Comparison of ENCODE assay signal across 2 cellular contexts in the genomic region with DNA sequence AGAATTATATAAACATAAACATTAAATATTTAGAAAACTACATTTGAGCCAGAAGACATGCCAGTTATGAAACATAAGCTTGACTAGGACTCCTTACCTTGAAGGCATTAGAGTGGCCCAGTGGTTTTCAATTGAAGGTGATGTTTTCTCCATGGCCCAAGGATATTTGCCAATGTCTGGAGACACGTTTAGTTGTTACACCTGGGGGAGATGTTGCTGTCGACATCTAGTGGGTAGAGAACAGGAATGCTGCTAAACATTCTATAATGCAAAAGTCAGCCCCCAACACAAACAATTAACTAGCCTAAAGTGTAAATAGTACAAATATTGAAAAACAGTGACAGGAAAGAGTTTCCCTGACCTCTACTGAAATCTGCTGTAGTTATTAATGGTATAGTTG.
TF ChIP-seq lines count a peak whose summit lies in the region.

No MANE protein-coding gene starts in this region.

TF ChIP-seq in H1, 55 proteins besides CTCF, POLR2A, EP300 and RAD21:
- TF ChIP-seq RNF2 (IDR thresholded peaks at IDR 0.05; ENCODE audit: borderline replicate concordance, low read depth, low read length, missing control alignments, poor library complexity, severe bottlenecking) = no peak

TF ChIP-seq in SK-N-SH, 30 proteins besides CTCF, POLR2A, EP300 and RAD21:
- no peak for TF ChIP-seq NFIC (IDR thresholded peaks at IDR 0.05; ENCODE audit: borderline replicate concordance)
- TF ChIP-seq USF2 (IDR thresholded peaks at IDR 0.05; ENCODE audit: borderline replicate concordance, low read depth, low read length) = no peak
- TF ChIP-seq ELF1 (IDR thresholded peaks at IDR 0.05) = no peak
- TF ChIP-seq, protein P1, sequence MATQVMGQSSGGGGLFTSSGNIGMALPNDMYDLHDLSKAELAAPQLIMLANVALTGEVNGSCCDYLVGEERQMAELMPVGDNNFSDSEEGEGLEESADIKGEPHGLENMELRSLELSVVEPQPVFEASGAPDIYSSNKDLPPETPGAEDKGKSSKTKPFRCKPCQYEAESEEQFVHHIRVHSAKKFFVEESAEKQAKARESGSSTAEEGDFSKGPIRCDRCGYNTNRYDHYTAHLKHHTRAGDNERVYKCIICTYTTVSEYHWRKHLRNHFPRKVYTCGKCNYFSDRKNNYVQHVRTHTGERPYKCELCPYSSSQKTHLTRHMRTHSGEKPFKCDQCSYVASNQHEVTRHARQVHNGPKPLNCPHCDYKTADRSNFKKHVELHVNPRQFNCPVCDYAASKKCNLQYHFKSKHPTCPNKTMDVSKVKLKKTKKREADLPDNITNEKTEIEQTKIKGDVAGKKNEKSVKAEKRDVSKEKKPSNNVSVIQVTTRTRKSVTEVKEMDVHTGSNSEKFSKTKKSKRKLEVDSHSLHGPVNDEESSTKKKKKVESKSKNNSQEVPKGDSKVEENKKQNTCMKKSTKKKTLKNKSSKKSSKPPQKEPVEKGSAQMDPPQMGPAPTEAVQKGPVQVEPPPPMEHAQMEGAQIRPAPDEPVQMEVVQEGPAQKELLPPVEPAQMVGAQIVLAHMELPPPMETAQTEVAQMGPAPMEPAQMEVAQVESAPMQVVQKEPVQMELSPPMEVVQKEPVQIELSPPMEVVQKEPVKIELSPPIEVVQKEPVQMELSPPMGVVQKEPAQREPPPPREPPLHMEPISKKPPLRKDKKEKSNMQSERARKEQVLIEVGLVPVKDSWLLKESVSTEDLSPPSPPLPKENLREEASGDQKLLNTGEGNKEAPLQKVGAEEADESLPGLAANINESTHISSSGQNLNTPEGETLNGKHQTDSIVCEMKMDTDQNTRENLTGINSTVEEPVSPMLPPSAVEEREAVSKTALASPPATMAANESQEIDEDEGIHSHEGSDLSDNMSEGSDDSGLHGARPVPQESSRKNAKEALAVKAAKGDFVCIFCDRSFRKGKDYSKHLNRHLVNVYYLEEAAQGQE (IDR thresholded peaks at IDR 0.05; ENCODE audit: low read depth, low read length) = no peak
- TF ChIP-seq POLR2AphosphoS5 (IDR thresholded peaks at IDR 0.05; ENCODE audit: low read depth, low read length) = no peak
- TF ChIP-seq CHD2 (IDR thresholded peaks at IDR 0.05; ENCODE audit: low read length, partially characterized antibody) = no peak
- TF ChIP-seq GATA2 (CRISPR knock-in tag; IDR thresholded peaks at IDR 0.05) = no peak
- TF ChIP-seq FOXM1 (IDR thresholded peaks at IDR 0.05; ENCODE audit: low read depth) = no peak
- no peak for TF ChIP-seq FOXJ3 (CRISPR knock-in tag; IDR thresholded peaks at IDR 0.05)
- no peak for TF ChIP-seq RXRA (IDR thresholded peaks at IDR 0.05; ENCODE audit: borderline replicate concordance, low read depth)
